1 cellular context compared by ENCODE assay signal in the genomic region with DNA sequence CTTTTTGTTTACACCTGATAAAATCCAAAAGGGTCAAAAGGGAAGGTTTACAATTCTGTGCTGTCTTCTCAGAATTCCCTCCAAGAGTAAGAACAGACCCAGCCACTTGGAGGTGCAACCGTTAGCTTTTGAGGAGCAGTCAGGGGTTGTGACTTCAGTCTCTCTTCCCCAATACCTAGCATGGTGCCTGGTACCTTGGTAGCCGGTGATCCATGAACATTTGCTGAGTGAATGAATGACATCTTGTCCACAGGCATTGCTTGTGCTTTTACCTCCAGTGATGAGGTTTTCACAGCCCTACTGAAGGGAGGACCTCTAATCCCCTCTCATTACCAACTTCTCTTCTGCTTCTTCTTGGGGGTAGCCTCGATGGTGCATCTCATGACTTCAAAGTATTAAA.
TF ChIP-seq lines count a peak whose summit lies in the region.

No MANE protein-coding gene starts in this region.

TF ChIP-seq in GM12878, 131 proteins besides CTCF, POLR2A, EP300 and RAD21 (continued from another document):
- TF ChIP-seq, protein P1, sequence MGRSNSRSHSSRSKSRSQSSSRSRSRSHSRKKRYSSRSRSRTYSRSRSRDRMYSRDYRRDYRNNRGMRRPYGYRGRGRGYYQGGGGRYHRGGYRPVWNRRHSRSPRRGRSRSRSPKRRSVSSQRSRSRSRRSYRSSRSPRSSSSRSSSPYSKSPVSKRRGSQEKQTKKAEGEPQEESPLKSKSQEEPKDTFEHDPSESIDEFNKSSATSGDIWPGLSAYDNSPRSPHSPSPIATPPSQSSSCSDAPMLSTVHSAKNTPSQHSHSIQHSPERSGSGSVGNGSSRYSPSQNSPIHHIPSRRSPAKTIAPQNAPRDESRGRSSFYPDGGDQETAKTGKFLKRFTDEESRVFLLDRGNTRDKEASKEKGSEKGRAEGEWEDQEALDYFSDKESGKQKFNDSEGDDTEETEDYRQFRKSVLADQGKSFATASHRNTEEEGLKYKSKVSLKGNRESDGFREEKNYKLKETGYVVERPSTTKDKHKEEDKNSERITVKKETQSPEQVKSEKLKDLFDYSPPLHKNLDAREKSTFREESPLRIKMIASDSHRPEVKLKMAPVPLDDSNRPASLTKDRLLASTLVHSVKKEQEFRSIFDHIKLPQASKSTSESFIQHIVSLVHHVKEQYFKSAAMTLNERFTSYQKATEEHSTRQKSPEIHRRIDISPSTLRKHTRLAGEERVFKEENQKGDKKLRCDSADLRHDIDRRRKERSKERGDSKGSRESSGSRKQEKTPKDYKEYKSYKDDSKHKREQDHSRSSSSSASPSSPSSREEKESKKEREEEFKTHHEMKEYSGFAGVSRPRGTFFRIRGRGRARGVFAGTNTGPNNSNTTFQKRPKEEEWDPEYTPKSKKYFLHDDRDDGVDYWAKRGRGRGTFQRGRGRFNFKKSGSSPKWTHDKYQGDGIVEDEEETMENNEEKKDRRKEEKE (IDR thresholded peaks at IDR 0.05) = no peak
- TF ChIP-seq SUZ12 (IDR thresholded peaks at IDR 0.05; ENCODE audit: unreplicated experiment) (no peak), PAX8 (IDR thresholded peaks at IDR 0.05) (no peak), SMARCA5 (IDR thresholded peaks at IDR 0.05) (no peak), GATAD2B (conservative IDR thresholded peaks at IDR 0.05; ENCODE audit: low read depth) (no peak), JUNB (IDR thresholded peaks at IDR 0.05) (no peak), POLR2AphosphoS5 (IDR thresholded peaks at IDR 0.05; ENCODE audit: low read length) (no peak), ZNF622 (IDR thresholded peaks at IDR 0.05) (no peak), ZNF384 (IDR thresholded peaks at IDR 0.05; ENCODE audit: borderline replicate concordance, low read depth, low read length) (no peak), EZH2 (IDR thresholded peaks at IDR 0.05; ENCODE audit: borderline replicate concordance, control insufficient read depth, low read depth, low read length) (no peak), DPF2 (IDR thresholded peaks at IDR 0.05) (no peak), RFX5 (IDR thresholded peaks at IDR 0.05; ENCODE audit: low read depth, low read length) (no peak), ZZZ3 (IDR thresholded peaks at IDR 0.05; ENCODE audit: control insufficient read depth, insufficient read length, low read depth) (no peak)
- TF ChIP-seq, protein P2, sequence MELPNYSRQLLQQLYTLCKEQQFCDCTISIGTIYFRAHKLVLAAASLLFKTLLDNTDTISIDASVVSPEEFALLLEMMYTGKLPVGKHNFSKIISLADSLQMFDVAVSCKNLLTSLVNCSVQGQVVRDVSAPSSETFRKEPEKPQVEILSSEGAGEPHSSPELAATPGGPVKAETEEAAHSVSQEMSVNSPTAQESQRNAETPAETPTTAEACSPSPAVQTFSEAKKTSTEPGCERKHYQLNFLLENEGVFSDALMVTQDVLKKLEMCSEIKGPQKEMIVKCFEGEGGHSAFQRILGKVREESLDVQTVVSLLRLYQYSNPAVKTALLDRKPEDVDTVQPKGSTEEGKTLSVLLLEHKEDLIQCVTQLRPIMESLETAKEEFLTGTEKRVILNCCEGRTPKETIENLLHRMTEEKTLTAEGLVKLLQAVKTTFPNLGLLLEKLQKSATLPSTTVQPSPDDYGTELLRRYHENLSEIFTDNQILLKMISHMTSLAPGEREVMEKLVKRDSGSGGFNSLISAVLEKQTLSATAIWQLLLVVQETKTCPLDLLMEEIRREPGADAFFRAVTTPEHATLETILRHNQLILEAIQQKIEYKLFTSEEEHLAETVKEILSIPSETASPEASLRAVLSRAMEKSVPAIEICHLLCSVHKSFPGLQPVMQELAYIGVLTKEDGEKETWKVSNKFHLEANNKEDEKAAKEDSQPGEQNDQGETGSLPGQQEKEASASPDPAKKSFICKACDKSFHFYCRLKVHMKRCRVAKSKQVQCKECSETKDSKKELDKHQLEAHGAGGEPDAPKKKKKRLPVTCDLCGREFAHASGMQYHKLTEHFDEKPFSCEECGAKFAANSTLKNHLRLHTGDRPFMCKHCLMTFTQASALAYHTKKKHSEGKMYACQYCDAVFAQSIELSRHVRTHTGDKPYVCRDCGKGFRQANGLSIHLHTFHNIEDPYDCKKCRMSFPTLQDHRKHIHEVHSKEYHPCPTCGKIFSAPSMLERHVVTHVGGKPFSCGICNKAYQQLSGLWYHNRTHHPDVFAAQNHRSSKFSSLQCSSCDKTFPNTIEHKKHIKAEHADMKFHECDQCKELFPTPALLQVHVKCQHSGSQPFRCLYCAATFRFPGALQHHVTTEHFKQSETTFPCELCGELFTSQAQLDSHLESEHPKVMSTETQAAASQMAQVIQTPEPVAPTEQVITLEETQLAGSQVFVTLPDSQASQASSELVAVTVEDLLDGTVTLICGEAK (IDR thresholded peaks at IDR 0.05; ENCODE audit: borderline replicate concordance) = no peak
